Comparison of ENCODE assay signal across 12 cellular contexts in genomic region chr12:131923260-131923659, GRCh38. TPM values are rescaled to one million over a fixed set of nuclear protein-coding genes. Genes with fewer than 3 reads are reported as not detected.
DNase-seq lines count a peak whose midpoint lies in the region; ATAC-seq and TF ChIP-seq lines count a peak whose summit lies in the region.
"Had no signal": no experiment of that assay in that cellular context is flagged by ENCODE, and none has a peak within 500 bp of the region (broad histone marks: within the 10 kb centered on the region; RNA-seq: fewer than 3 reads in every experiment).

No MANE protein-coding gene starts in this region.

- peaks cover 3 to 5% of the 10 kb centered on the region in 2 donors for H3K36me3 Mint-ChIP-seq in stimulated activated naive B cell treated with anti-CD40 and anti-IgM and Interleukin-4, amounts not matched to agents 10 μg/mL and 1 μg/mL and 100 μg/mL, for 72 hours
- no peaks in the 10 kb centered on the region for H3K36me3 Mint-ChIP-seq in natural killer cell

- peaks cover 22 to 34% of the 10 kb centered on the region in 2 donors for H3K4me1 Mint-ChIP-seq in stimulated activated naive B cell treated with anti-CD40 and anti-IgM and Interleukin-4, amounts not matched to agents 10 μg/mL and 1 μg/mL and 100 μg/mL, for 72 hours
- H3K4me1 Mint-ChIP-seq in natural killer cell: peaks cover 0 to 7% of the 10 kb centered on the region in 2 donors

- no peak for TF ChIP-seq CTCF in heart right ventricle (IDR thresholded peaks at IDR 0.05)
- no peak for TF ChIP-seq CTCF in natural killer cell (IDR thresholded peaks at IDR 0.05)

- peaks cover under 1 to 44% (median 11%) of the 10 kb centered on the region in 9 donors for H3K4me1 ChIP-seq in heart right ventricle

- no peaks in the 10 kb centered on the region for H3K9me3 ChIP-seq in heart right ventricle

- no peaks in the 10 kb centered on the region for H3K27me3 Mint-ChIP-seq in stimulated activated naive B cell treated with anti-CD40 and anti-IgM and Interleukin-4, amounts not matched to agents 10 μg/mL and 1 μg/mL and 100 μg/mL, for 72 hours
- H3K27me3 Mint-ChIP-seq in natural killer cell (ENCODE audit: low read depth in 2 of 2): no peaks in the 10 kb centered on the region

- H3K4me3 ChIP-seq in heart right ventricle: no peak overlapping the region
- H3K4me3 ChIP-seq: SK-N-MC, skin epidermis had no signal

- H3K36me3 ChIP-seq in heart right ventricle: peaks cover 0 to 41% (median 24%) of the 10 kb centered on the region in 9 donors

- WGBS in heart right ventricle, 2 donors: 88 to 90% methylated on average over 11 of the region's 11 CpGs

- intact Hi-C loops in heart right ventricle (cut with DNase I) (no loop called here), Right ventricle myocardium inferior (cut with DNase I) (no loop called here), natural killer cell (cut with micrococcal nuclease) (no loop called here)

- no peaks in the 10 kb centered on the region for H3K27me3 ChIP-seq in heart right ventricle

- no peaks in the 10 kb centered on the region for H3K9me3 Mint-ChIP-seq in stimulated activated naive B cell treated with anti-CD40 and anti-IgM and Interleukin-4, amounts not matched to agents 10 μg/mL and 1 μg/mL and 100 μg/mL, for 72 hours
- H3K9me3 Mint-ChIP-seq in natural killer cell: no peaks in the 10 kb centered on the region

- H3K27ac ChIP-seq in heart right ventricle: peak overlapping the region in 6 of 10 donors; percentile 65 to 82 (median 76)
- H3K27ac ChIP-seq: SK-N-MC had no signal

- DNase-seq in heart right ventricle: no peak
- DNase-seq in Right ventricle myocardium inferior (ENCODE audit: missing footprints): no peak
- peak; percentile 70 for DNase-seq in stimulated activated naive B cell treated with anti-CD40 and anti-IgM and Interleukin-4, amounts not matched to agents 10 μg/mL and 1 μg/mL and 100 μg/mL, for 72 hours
- DNase-seq in natural killer cell: no peak
- DNase-seq in NCI-H82 treated with DMSO at 0.1 percent for 48 hours (lab: John Stamatoyannopoulos, UW; ENCODE audit: unreplicated experiment): no peak
- DNase-seq in ecto neural progenitor cell (ENCODE audit: low spot score): no peak
- DNase-seq: NCI-H1436 treated with DMSO at 0.1 percent for 48 hours had no signal

- no peak for ATAC-seq in heart right ventricle
- ATAC-seq in Right ventricle myocardium inferior: no peak
- ATAC-seq in HG02610 (IDR thresholded peaks at IDR 0.05; ENCODE audit: unreplicated experiment): peak; percentile 80
- ATAC-seq in HG03558 (IDR thresholded peaks at IDR 0.05; ENCODE audit: extremely low read depth, unreplicated experiment): peak; percentile 63
- peak; percentile 88 to 89 for ATAC-seq in stimulated activated naive B cell treated with anti-CD40 and anti-IgM and Interleukin-4, amounts not matched to agents 10 μg/mL and 1 μg/mL and 100 μg/mL, for 72 hours (replicated peaks)
- no peak for ATAC-seq in natural killer cell
- ATAC-seq: left lobe of liver had no signal

- peak overlapping the region; percentile 25 for H3K27ac Mint-ChIP-seq in stimulated activated naive B cell treated with anti-CD40 and anti-IgM and Interleukin-4, amounts not matched to agents 10 μg/mL and 1 μg/mL and 100 μg/mL, for 72 hours
- no peak overlapping the region for H3K27ac Mint-ChIP-seq in natural killer cell

- no peak overlapping the region for H3K4me3 Mint-ChIP-seq in stimulated activated naive B cell treated with anti-CD40 and anti-IgM and Interleukin-4, amounts not matched to agents 10 μg/mL and 1 μg/mL and 100 μg/mL, for 72 hours
- no peak overlapping the region for H3K4me3 Mint-ChIP-seq in natural killer cell

RNA-seq across cellular contexts. Expression of gene PUS1, which starts 5.8 kb away (rescaled TPM):
- total RNA-seq in heart right ventricle (10 to 100 TPM in 1 of 10 donors, 1 to 10 TPM in 9; 5.1 to 14.8 (median 7.5) TPM), Right ventricle myocardium inferior (9.4 TPM), natural killer cell (10 to 100 TPM; 16.9 to 21.9 (median 20.6) TPM)
- polyA plus RNA-seq in heart right ventricle: 10 to 100 TPM; 13.7 to 17.4 TPM

RNA-seq across cellular contexts. Expression of gene EP400, which starts 26.5 kb away (rescaled TPM):
- total RNA-seq in heart right ventricle: 10 to 100 TPM; 14.1 to 20.5 (median 19.3) TPM
- 10 to 100 TPM in 1 of 2 donors, 1 to 10 TPM in 1; 6.6 to 18.9 TPM for polyA plus RNA-seq in heart right ventricle
- 13.9 TPM for total RNA-seq in Right ventricle myocardium inferior
- total RNA-seq in natural killer cell: 10 to 100 TPM; 62.8 to 81.1 (median 80.1) TPM

RNA-seq across cellular contexts. Expression of gene ULK1, which starts 28.8 kb away (rescaled TPM):
- total RNA-seq in heart right ventricle: 10 to 100 TPM; 30.2 to 77.7 (median 51.6) TPM
- polyA plus RNA-seq in heart right ventricle: 10 to 100 TPM; 10.7 to 37.2 TPM
- total RNA-seq in Right ventricle myocardium inferior: 49.3 TPM
- 100 to 1,000 TPM in 2 of 3 donors, 10 to 100 TPM in 1; 99.1 to 142 (median 123) TPM for total RNA-seq in natural killer cell

Comparison
In these comparisons a context has a peak if more than half of its experiments do, and no peak if none do; other contexts are left out.
1. ATAC-seq: peak in HG02610 (single experiment), HG03558 (single experiment) and stimulated activated naive B cell treated with anti-CD40 and anti-IgM and Interleukin-4, amounts not matched to agents 10 μg/mL and 1 μg/mL and 100 μg/mL, for 72 hours (2 of 2); none in heart right ventricle (0 of 8), Right ventricle myocardium inferior (single experiment) and natural killer cell (0 of 3).